In the genomic region with DNA sequence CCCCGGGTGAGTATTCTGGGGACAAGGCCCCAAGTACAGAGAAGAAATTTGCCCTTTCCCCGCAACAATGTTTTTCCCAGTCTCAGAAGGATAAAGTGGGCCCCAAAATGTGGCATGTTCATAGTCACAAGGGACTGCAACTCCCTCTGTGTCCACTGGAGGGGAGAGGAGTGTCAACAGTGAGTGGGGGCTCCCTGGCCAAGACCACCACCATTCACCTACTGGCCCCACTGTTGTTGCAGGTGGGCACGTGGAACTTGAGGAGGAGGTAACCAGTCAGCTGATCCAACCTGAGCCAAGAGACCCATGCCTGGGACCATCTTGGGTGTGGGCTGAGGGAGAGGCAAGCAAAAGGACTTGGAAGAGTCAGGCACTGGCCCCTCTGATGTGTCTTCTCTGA, we compare ENCODE assay signal across 8 cellular contexts. TPM values are rescaled to one million over a fixed set of nuclear protein-coding genes. Genes with fewer than 3 reads are reported as not detected.
DNase-seq lines count a peak whose midpoint lies in the region; ATAC-seq, FAIRE-seq and TF ChIP-seq lines count a peak whose summit lies in the region.

No MANE protein-coding gene starts in this region.

- ATAC-seq in K562 (peak; percentile 80), HG03159 (IDR thresholded peaks at IDR 0.05; ENCODE audit: unreplicated experiment) (no peak), GM19395 (IDR thresholded peaks at IDR 0.05; ENCODE audit: unreplicated experiment) (no peak)

- no peaks in the 10 kb centered on the region for H3K27me3 ChIP-seq in BE2C
- H3K27me3 ChIP-seq in K562 (ENCODE audit: control insufficient read depth in 2 of 2, insufficient read depth in 2 of 2, low read length in 2 of 2): no peaks in the 10 kb centered on the region
- peaks cover 10% of the 10 kb centered on the region for H3K27me3 ChIP-seq in iPS-18a (ENCODE audit: control insufficient read depth, insufficient read depth, low read length)
- no peaks in the 10 kb centered on the region for H3K27me3 ChIP-seq in small intestine (ENCODE audit: control insufficient read depth in 2 of 2, insufficient read depth in 2 of 2, low read length in 2 of 2)

- WGBS in K562 (ENCODE audit: insufficient coverage, low coverage, missing lambda C conversion rate): 6% methylated on average over 3 of the region's 3 CpGs
- 26 to 35% (median 28%) methylated on average over 3 of the region's 3 CpGs for WGBS in small intestine, 3 donors

- DNase-seq in BE2C (peak; percentile 36), GM13976 (ENCODE audit: low spot score) (peak; percentile 75), OCI-LY7 (ENCODE audit: low spot score) (peak; percentile 59), K562 (ENCODE audit: extremely low read depth in 1 of 4, low spot score in 3 of 4) (peak; percentile 65 to 74 (median 68)), small intestine (peak; percentile 21)

- no peaks in the 10 kb centered on the region for H3K9me1 ChIP-seq in K562 (ENCODE audit: control insufficient read depth, insufficient read depth, low read length)

- peak; percentile 51 to 70; a peak in 3 of 4 replicates for TF ChIP-seq RAD21 in K562 (CRISPR knock-in tag; conservative IDR thresholded peaks at IDR 0.05 in 1 of 2, IDR thresholded peaks at IDR 0.05 in 1 of 2)

- in situ Hi-C loops in GM13976 (cut with MboI; ENCODE audit: low sequenced_read_pairs, unreplicated experiment) (no loop called here), K562 (cut with MboI) (loop anchor here (5.0 kb wide), 1 partner anchor 166 kb away; no protein-coding TSS in a partner anchor)

- CTCF ChIA-PET in OCI-LY7 (lab: Charles Lee; ENCODE audit: unreplicated experiment) (interaction anchor here (0.7 to 4.9 kb wide), 3 partner anchors 12 to 176 kb away, joined by 3 to 44 read pairs (median 12); a partner anchor contains a TSS), K562 (lab: Yijun Ruan, JAX; ENCODE audit: low intra/inter-chr PET ratio) (interaction anchor here (0.5 to 2.5 kb wide), 5 partner anchors 9 to 167 kb away, joined by 3 to 16 read pairs (median 6); a partner anchor contains a TSS)

- H3K27ac ChIP-seq in OCI-LY7 (ENCODE audit: low read depth, low read length, poor library complexity, severe bottlenecking) (peak overlapping the region; percentile 92), K562 (ENCODE audit: extremely low read depth, low read depth, low read length) (peak overlapping the region; percentile 59), iPS-18a (ENCODE audit: low read length) (no peak overlapping the region), small intestine (ENCODE audit: low read depth in 1 of 2, low read length in 1 of 2) (peak overlapping the region in 1 of 2 donors; percentile 57)

- TF ChIP-seq EP300 in K562 (IDR thresholded peaks at IDR 0.05; ENCODE audit: low read length): no peak

- peak overlapping the region; percentile 80 for H2AFZ ChIP-seq in OCI-LY7 (ENCODE audit: low read length)
- H2AFZ ChIP-seq in K562 (ENCODE audit: low read depth, low read length): peak overlapping the region; percentile 96

- TF ChIP-seq CTCF in BE2C (IDR thresholded peaks at IDR 0.05; ENCODE audit: low read depth, low read length) (peak; percentile 75), GM13976 (IDR thresholded peaks at IDR 0.05; ENCODE audit: borderline replicate concordance, control extremely low read depth, extremely low read depth, insufficient read depth, missing control alignments) (peak; percentile 37), OCI-LY7 (conservative IDR thresholded peaks at IDR 0.05; ENCODE audit: low read length) (peak; percentile 74), K562 (IDR thresholded peaks at IDR 0.05 in 2 of 3, conservative IDR thresholded peaks at IDR 0.05 in 1 of 3; ENCODE audit: insufficient read depth in 2 of 3, low read depth in 1 of 3, low read length in 3 of 3) (peak; percentile 65 to 92 (median 76))

- no peaks in the 10 kb centered on the region for H3K9me2 ChIP-seq in OCI-LY7 (ENCODE audit: insufficient read depth, low read length)

- FAIRE-seq in K562 (lab: Jason Lieb, UNC) (peak; percentile 61), small intestine (lab: Jason Lieb, UNC) (no peak)

- peaks cover 9% of the 10 kb centered on the region for H3K36me3 ChIP-seq in BE2C
- peaks cover 67% of the 10 kb centered on the region for H3K36me3 ChIP-seq in OCI-LY7 (ENCODE audit: insufficient read depth, low read length)
- H3K36me3 ChIP-seq in K562 (ENCODE audit: control insufficient read depth, insufficient read depth, low read length): peaks cover 54% of the 10 kb centered on the region
- peaks cover 40% of the 10 kb centered on the region for H3K36me3 ChIP-seq in iPS-18a (ENCODE audit: control insufficient read depth, low read depth, low read length)
- peaks cover 13 to 17% of the 10 kb centered on the region in 2 donors for H3K36me3 ChIP-seq in small intestine (ENCODE audit: control insufficient read depth in 2 of 2, insufficient read depth in 2 of 2, low read length in 2 of 2)

- H3K4me2 ChIP-seq in OCI-LY7 (ENCODE audit: low read length): peak overlapping the region; percentile 99
- peak overlapping the region; percentile 82 for H3K4me2 ChIP-seq in K562 (ENCODE audit: insufficient read depth, low read length)

- H3K9ac ChIP-seq in K562 (ENCODE audit: insufficient read depth in 1 of 2, low read depth in 2 of 2, low read length in 2 of 2) (peak overlapping the region; percentile 68 to 93), iPS-18a (ENCODE audit: low read length) (peak overlapping the region; percentile 47)

- H3K4me3 ChIP-seq in BE2C (ENCODE audit: low read depth, low read length): peak overlapping the region; percentile 77
- H3K4me3 ChIP-seq in OCI-LY7 (ENCODE audit: low read depth, low read length, poor library complexity, severe bottlenecking): peak overlapping the region; percentile 72
- peak overlapping the region; percentile 54 for H3K4me3 ChIP-seq in K562
- H3K4me3 ChIP-seq in iPS-18a (ENCODE audit: low read length): peak overlapping the region; percentile 72
- no peak overlapping the region for H3K4me3 ChIP-seq in small intestine (ENCODE audit: low read depth in 1 of 2, low read length in 2 of 2)

- H3K9me3 ChIP-seq in BE2C: no peaks in the 10 kb centered on the region
- H3K9me3 ChIP-seq in OCI-LY7 (ENCODE audit: low read length): no peaks in the 10 kb centered on the region
- no peaks in the 10 kb centered on the region for H3K9me3 ChIP-seq in K562 (replicated peaks; ENCODE audit: control insufficient read depth, insufficient read depth, low read depth, low read length)
- H3K9me3 ChIP-seq in iPS-18a (ENCODE audit: control insufficient read depth, low read depth, low read length): no peaks in the 10 kb centered on the region
- H3K9me3 ChIP-seq in small intestine (ENCODE audit: control insufficient read depth, low read depth): no peaks in the 10 kb centered on the region

- H4K20me1 ChIP-seq in OCI-LY7 (ENCODE audit: insufficient read depth, low read length) (no peaks in the 10 kb centered on the region), K562 (replicated peaks; ENCODE audit: control insufficient read depth, insufficient read depth, low read length) (no peaks in the 10 kb centered on the region)

- H3K4me1 ChIP-seq in BE2C (no peaks in the 10 kb centered on the region), OCI-LY7 (ENCODE audit: insufficient read depth, low read length, poor library complexity, severe bottlenecking) (peaks cover 33% of the 10 kb centered on the region), K562 (replicated peaks in 1 of 2; ENCODE audit: control insufficient read depth in 2 of 2, insufficient read depth in 2 of 2, low read length in 2 of 2) (peaks cover 7 to 20% of the 10 kb centered on the region in 2 experiments; a peak in 4 of 5 replicates), iPS-18a (ENCODE audit: control insufficient read depth, low read depth, low read length) (no peaks in the 10 kb centered on the region), small intestine (ENCODE audit: control insufficient read depth in 2 of 2, insufficient read depth in 1 of 2, low read depth in 1 of 2, low read length in 1 of 2) (no peaks in the 10 kb centered on the region)

- H3K79me2 ChIP-seq in OCI-LY7 (ENCODE audit: insufficient read depth, low read depth, low read length) (no peaks in the 10 kb centered on the region), K562 (ENCODE audit: control insufficient read depth, insufficient read depth, low read length) (no peaks in the 10 kb centered on the region)

- TF ChIP-seq POLR2A in K562 (conservative IDR thresholded peaks at IDR 0.05): no peak

- intact Hi-C loops in OCI-LY7 (cut with micrococcal nuclease; ENCODE audit: unreplicated experiment) (loop anchor here (5.0 kb wide), 1 partner anchor 131 kb away; no protein-coding TSS in a partner anchor), K562 (cut with micrococcal nuclease) (loop anchor here (5.0 kb wide), 1 partner anchor 66 kb away; a partner anchor contains a TSS)

- POLR2A ChIA-PET in OCI-LY7 (lab: Charles Lee): interaction anchor here (0.5 to 6.2 kb wide), 5 partner anchors 9 to 565 kb away, joined by 3 to 65 read pairs (median 3); a partner anchor contains a TSS
- POLR2A ChIA-PET in K562 (lab: Yijun Ruan, JAX): interaction anchor here (1.1 to 6.8 kb wide), 7 partner anchors 13 to 161 kb away, joined by 3 to 40 read pairs (median 7); a partner anchor contains a TSS

- BruUV-seq in OCI-LY7 (replicated peaks; lab: Mats Ljungman, UMichigan): no TSS peak
- BruUV-seq in K562 (replicated peaks; lab: Mats Ljungman, UMichigan): no TSS peak

RNA-seq across cellular contexts. Expression of a gene that starts 0.8 kb away (rescaled TPM):
- polyA plus RNA-seq in BE2C (2012; ENCODE audit: insufficient read depth, insufficient read length, low read depth): 7.9 TPM
- total RNA-seq in OCI-LY7 (2014; rRNA removed; shearing (Covaris generic)): 10.8 and 16.9 TPM in 2 replicates
- total RNA-seq in OCI-LY7 (2022) (39.3 and 39.4 TPM in 2 replicates), K562 (2014; rRNA removed) (6.8 and 9.9 TPM in 2 replicates), K562 (2014; rRNA removed; fragmentation: Illumina TruSeq; extraction: Trizol) (4.5 and 5.5 TPM in 2 replicates), K562 (2015; rRNA removed; fragmentation: Illumina TruSeq; extraction: Trizol) (4.2 and 5.2 TPM in 2 replicates), K562 (2021) (6.1 and 7.2 TPM in 2 replicates)
- total RNA-seq in K562 (2011; cell fraction: chromatin; rRNA removed; ENCODE audit: low replicate concordance): 6.2 and 12.7 TPM in 2 replicates
- total RNA-seq in K562 (2011; cell fraction: nucleolus; rRNA removed): 9.2 and 11.2 TPM in 2 replicates
- 8.9 and 9.3 TPM in 2 replicates for total RNA-seq in K562 (2011; cell fraction: nucleoplasm; rRNA removed)
- polyA plus RNA-seq in K562 (2011; rRNA removed) (10.0 and 11.4 TPM in 2 replicates), K562 (2014; fragmentation: Illumina TruSeq; extraction: Trizol) (7.6 and 8.3 TPM in 2 replicates), K562 (2014; fragmentation: Nextera tagmentation; extraction: Ambion mirVana) (1 to 10 TPM; 2.1 to 3.1 TPM), K562 (2014; rRNA removed) (7.8 and 10.7 TPM in 2 replicates), small intestine (1 to 10 TPM in 2 of 3 donors, under 1 TPM in 1; 0.54 to 1.6 (median 1.6) TPM)
- 12.3 and 14.2 TPM in 2 replicates for polyA plus RNA-seq in K562 (2011; cell fraction: cytosol; rRNA removed)
- polyA plus RNA-seq in K562 (2011; cell fraction: nucleus; rRNA removed): 23.3 and 33.1 TPM in 2 replicates
- 7.8 and 14.5 TPM in 2 replicates for polyA plus RNA-seq in K562 (2012)
- 2.7 and 3.4 TPM in 2 replicates for polyA minus RNA-seq in K562 (2011; rRNA and poly(A)+ RNA removed)
- 2.9 and 5.9 TPM in 2 replicates for polyA minus RNA-seq in K562 (2011; cell fraction: cytosol; rRNA and poly(A)+ RNA removed)
- polyA minus RNA-seq in K562 (2011; cell fraction: nucleus; rRNA and poly(A)+ RNA removed): 2.7 and 3.3 TPM in 2 replicates

RNA-seq across cellular contexts. Expression of a gene that starts 12.7 kb away (rescaled TPM):
- 20.3 TPM for polyA plus RNA-seq in BE2C (2012; ENCODE audit: insufficient read depth, insufficient read length, low read depth)
- total RNA-seq in OCI-LY7 (2014; rRNA removed; shearing (Covaris generic)): 7.8 and 9.4 TPM in 2 replicates
- total RNA-seq in OCI-LY7 (2022) (28.1 and 32.8 TPM in 2 replicates), K562 (2014; rRNA removed) (7.9 and 10.4 TPM in 2 replicates), K562 (2014; rRNA removed; fragmentation: Illumina TruSeq; extraction: Trizol) (6.0 and 6.9 TPM in 2 replicates), K562 (2015; rRNA removed; fragmentation: Illumina TruSeq; extraction: Trizol) (7.4 and 7.5 TPM in 2 replicates), K562 (2021) (15.7 and 17.7 TPM in 2 replicates)
- total RNA-seq in K562 (2011; cell fraction: chromatin; rRNA removed; ENCODE audit: low replicate concordance): 64.2 and 113 TPM in 2 replicates
- 40.4 and 44.0 TPM in 2 replicates for total RNA-seq in K562 (2011; cell fraction: nucleolus; rRNA removed)
- 64.8 and 79.1 TPM in 2 replicates for total RNA-seq in K562 (2011; cell fraction: nucleoplasm; rRNA removed)
- polyA plus RNA-seq in K562 (2011; rRNA removed) (8.5 and 16.5 TPM in 2 replicates), K562 (2014; fragmentation: Illumina TruSeq; extraction: Trizol) (22.6 and 25.6 TPM in 2 replicates), K562 (2014; fragmentation: Nextera tagmentation; extraction: Ambion mirVana) (1 to 10 TPM; 1.1 to 1.5 TPM), K562 (2014; rRNA removed) (14.3 and 16.2 TPM in 2 replicates), small intestine (10 to 100 TPM in 1 of 3 donors, 1 to 10 TPM in 2; 5.9 to 10.1 (median 8.3) TPM)
- polyA plus RNA-seq in K562 (2011; cell fraction: cytosol; rRNA removed): 14.3 and 15.1 TPM in 2 replicates
- polyA plus RNA-seq in K562 (2011; cell fraction: nucleus; rRNA removed): 72.5 and 78.3 TPM in 2 replicates
- polyA plus RNA-seq in K562 (2012): 16.7 and 21.4 TPM in 2 replicates
- polyA minus RNA-seq in K562 (2011; rRNA and poly(A)+ RNA removed): 6.3 and 7.1 TPM in 2 replicates
- polyA minus RNA-seq in K562 (2011; cell fraction: cytosol; rRNA and poly(A)+ RNA removed): 10.6 and 12.4 TPM in 2 replicates
- polyA minus RNA-seq in K562 (2011; cell fraction: nucleus; rRNA and poly(A)+ RNA removed): 10.9 and 17.9 TPM in 2 replicates

RNA-seq across cellular contexts. Expression of a gene that starts 22.2 kb away (rescaled TPM):
- polyA plus RNA-seq in BE2C (2012; ENCODE audit: insufficient read depth, insufficient read length, low read depth): 46.6 TPM
- 48.9 and 57.1 TPM in 2 replicates for total RNA-seq in OCI-LY7 (2014; rRNA removed; shearing (Covaris generic))
- total RNA-seq in OCI-LY7 (2022) (78.8 and 80.0 TPM in 2 replicates), K562 (2014; rRNA removed) (42.0 and 44.8 TPM in 2 replicates), K562 (2014; rRNA removed; fragmentation: Illumina TruSeq; extraction: Trizol) (50.7 and 53.9 TPM in 2 replicates), K562 (2015; rRNA removed; fragmentation: Illumina TruSeq; extraction: Trizol) (54.6 and 56.8 TPM in 2 replicates), K562 (2021) (45.2 and 46.0 TPM in 2 replicates)
- 37.8 and 57.1 TPM in 2 replicates for total RNA-seq in K562 (2011; cell fraction: chromatin; rRNA removed; ENCODE audit: low replicate concordance)
- 31.2 and 31.5 TPM in 2 replicates for total RNA-seq in K562 (2011; cell fraction: nucleolus; rRNA removed)
- total RNA-seq in K562 (2011; cell fraction: nucleoplasm; rRNA removed): 25.9 and 26.0 TPM in 2 replicates
- polyA plus RNA-seq in K562 (2011; rRNA removed) (31.5 and 42.9 TPM in 2 replicates), K562 (2014; fragmentation: Illumina TruSeq; extraction: Trizol) (58.1 and 64.1 TPM in 2 replicates), K562 (2014; fragmentation: Nextera tagmentation; extraction: Ambion mirVana) (10 to 100 TPM; 19.7 to 49.9 TPM), K562 (2014; rRNA removed) (36.9 and 43.5 TPM in 2 replicates), small intestine (10 to 100 TPM; 11.6 to 18.5 (median 16.2) TPM)
- polyA plus RNA-seq in K562 (2011; cell fraction: cytosol; rRNA removed): 37.4 and 40.8 TPM in 2 replicates
- polyA plus RNA-seq in K562 (2011; cell fraction: nucleus; rRNA removed): 36.4 and 38.6 TPM in 2 replicates
- 40.1 and 47.0 TPM in 2 replicates for polyA plus RNA-seq in K562 (2012)
- polyA minus RNA-seq in K562 (2011; rRNA and poly(A)+ RNA removed): 66.4 and 95.6 TPM in 2 replicates
- 19.7 and 30.7 TPM in 2 replicates for polyA minus RNA-seq in K562 (2011; cell fraction: cytosol; rRNA and poly(A)+ RNA removed)
- polyA minus RNA-seq in K562 (2011; cell fraction: nucleus; rRNA and poly(A)+ RNA removed): 18.6 and 33.4 TPM in 2 replicates

RNA-seq across cellular contexts. Expression of a gene that starts 22.3 kb away (rescaled TPM):
- 5.9 TPM for polyA plus RNA-seq in BE2C (2012; ENCODE audit: insufficient read depth, insufficient read length, low read depth)
- 14.7 and 14.8 TPM in 2 replicates for total RNA-seq in OCI-LY7 (2014; rRNA removed; shearing (Covaris generic))
- total RNA-seq in OCI-LY7 (2022): 23.9 and 24.0 TPM in 2 replicates
- 11.8 and 34.8 TPM in 2 replicates for total RNA-seq in K562 (2011; cell fraction: chromatin; rRNA removed; ENCODE audit: low replicate concordance)
- 5.8 and 7.8 TPM in 2 replicates for total RNA-seq in K562 (2011; cell fraction: nucleolus; rRNA removed)
- 12.8 and 21.9 TPM in 2 replicates for total RNA-seq in K562 (2011; cell fraction: nucleoplasm; rRNA removed)
- 8.4 and 8.8 TPM in 2 replicates for total RNA-seq in K562 (2014; rRNA removed)
- 12.5 and 13.6 TPM in 2 replicates for total RNA-seq in K562 (2014; rRNA removed; fragmentation: Illumina TruSeq; extraction: Trizol)
- 11.5 and 12.3 TPM in 2 replicates for total RNA-seq in K562 (2015; rRNA removed; fragmentation: Illumina TruSeq; extraction: Trizol)
- total RNA-seq in K562 (2021): 9.5 and 10.2 TPM in 2 replicates
- polyA plus RNA-seq in K562 (2011; rRNA removed): 12.1 and 14.3 TPM in 2 replicates
- 3.6 and 6.3 TPM in 2 replicates for polyA plus RNA-seq in K562 (2011; cell fraction: cytosol; rRNA removed)
- polyA plus RNA-seq in K562 (2011; cell fraction: nucleus; rRNA removed): 7.5 and 9.1 TPM in 2 replicates
- polyA plus RNA-seq in K562 (2012): 6.5 and 10.6 TPM in 2 replicates
- 8.4 and 9.9 TPM in 2 replicates for polyA plus RNA-seq in K562 (2014; fragmentation: Illumina TruSeq; extraction: Trizol)
- 1 to 10 TPM; 1.9 to 2.0 TPM for polyA plus RNA-seq in K562 (2014; fragmentation: Nextera tagmentation; extraction: Ambion mirVana)
- polyA plus RNA-seq in K562 (2014; rRNA removed): 6.9 and 7.8 TPM in 2 replicates
- 13.8 and 15.8 TPM in 2 replicates for polyA minus RNA-seq in K562 (2011; rRNA and poly(A)+ RNA removed)
- 2.5 and 3.6 TPM in 2 replicates for polyA minus RNA-seq in K562 (2011; cell fraction: cytosol; rRNA and poly(A)+ RNA removed)
- 4.0 and 6.6 TPM in 2 replicates for polyA minus RNA-seq in K562 (2011; cell fraction: nucleus; rRNA and poly(A)+ RNA removed)
- polyA plus RNA-seq in small intestine: 1 to 10 TPM; 2.7 to 4.7 (median 3.4) TPM

RNA-seq across cellular contexts. Expression of a gene that starts 39.5 kb away (rescaled TPM):
- not detected for polyA plus RNA-seq in BE2C (2012; ENCODE audit: insufficient read depth, insufficient read length, low read depth)
- not detected in 2 replicates for total RNA-seq in OCI-LY7 (2014; rRNA removed; shearing (Covaris generic))
- total RNA-seq in OCI-LY7 (2022) (not detected in 2 replicates), K562 (2014; rRNA removed) (0.12 and 0.14 TPM in 2 replicates), K562 (2014; rRNA removed; fragmentation: Illumina TruSeq; extraction: Trizol) (0.07 TPM in 1 of 2 replicates, not detected in the other), K562 (2015; rRNA removed; fragmentation: Illumina TruSeq; extraction: Trizol) (0.08 TPM in 1 of 2 replicates, not detected in the other), K562 (2021) (0.07 TPM in 1 of 2 replicates, not detected in the other)
- not detected in 2 replicates for total RNA-seq in K562 (2011; cell fraction: chromatin; rRNA removed; ENCODE audit: low replicate concordance)
- total RNA-seq in K562 (2011; cell fraction: nucleolus; rRNA removed): not detected in 2 replicates
- not detected in 2 replicates for total RNA-seq in K562 (2011; cell fraction: nucleoplasm; rRNA removed)
- polyA plus RNA-seq in K562 (2011; rRNA removed) (not detected in 2 replicates), K562 (2014; fragmentation: Illumina TruSeq; extraction: Trizol) (0.07 TPM in 1 of 2 replicates, not detected in the other), K562 (2014; fragmentation: Nextera tagmentation; extraction: Ambion mirVana) (not detected), K562 (2014; rRNA removed) (0.07 TPM in 1 of 2 replicates, not detected in the other), small intestine (1 to 10 TPM in 2 of 3 donors, not detected in 1; 1.1 to 1.8 TPM)
- polyA plus RNA-seq in K562 (2011; cell fraction: cytosol; rRNA removed): 0.04 TPM in 1 of 2 replicates, not detected in the other
- 0.04 TPM in 1 of 2 replicates, not detected in the other for polyA plus RNA-seq in K562 (2011; cell fraction: nucleus; rRNA removed)
- 0.07 and 0.08 TPM in 2 replicates for polyA plus RNA-seq in K562 (2012)
- not detected in 2 replicates for polyA minus RNA-seq in K562 (2011; rRNA and poly(A)+ RNA removed)
- polyA minus RNA-seq in K562 (2011; cell fraction: cytosol; rRNA and poly(A)+ RNA removed): not detected in 2 replicates
- polyA minus RNA-seq in K562 (2011; cell fraction: nucleus; rRNA and poly(A)+ RNA removed): not detected in 2 replicates

Comparison
In these comparisons a context has a peak if more than half of its experiments do, and no peak if none do; other contexts are left out.
1. DNase-seq: peak in every context shown above with its lines; median percentile 75 in GM13976; 68 in K562; 59 in OCI-LY7; 36 in BE2C; 21 in small intestine.
2. H3K4me3 ChIP-seq: peak in BE2C (single experiment), OCI-LY7 (single experiment), K562 (single experiment) and iPS-18a (single experiment); none in small intestine (0 of 2).
3. Peak in every context shown above with its lines, with median percentiles within 50 percentile points of each other: CTCF ChIP-seq.